Comparison of ENCODE assay signal across 8 cellular contexts in the genomic region with DNA sequence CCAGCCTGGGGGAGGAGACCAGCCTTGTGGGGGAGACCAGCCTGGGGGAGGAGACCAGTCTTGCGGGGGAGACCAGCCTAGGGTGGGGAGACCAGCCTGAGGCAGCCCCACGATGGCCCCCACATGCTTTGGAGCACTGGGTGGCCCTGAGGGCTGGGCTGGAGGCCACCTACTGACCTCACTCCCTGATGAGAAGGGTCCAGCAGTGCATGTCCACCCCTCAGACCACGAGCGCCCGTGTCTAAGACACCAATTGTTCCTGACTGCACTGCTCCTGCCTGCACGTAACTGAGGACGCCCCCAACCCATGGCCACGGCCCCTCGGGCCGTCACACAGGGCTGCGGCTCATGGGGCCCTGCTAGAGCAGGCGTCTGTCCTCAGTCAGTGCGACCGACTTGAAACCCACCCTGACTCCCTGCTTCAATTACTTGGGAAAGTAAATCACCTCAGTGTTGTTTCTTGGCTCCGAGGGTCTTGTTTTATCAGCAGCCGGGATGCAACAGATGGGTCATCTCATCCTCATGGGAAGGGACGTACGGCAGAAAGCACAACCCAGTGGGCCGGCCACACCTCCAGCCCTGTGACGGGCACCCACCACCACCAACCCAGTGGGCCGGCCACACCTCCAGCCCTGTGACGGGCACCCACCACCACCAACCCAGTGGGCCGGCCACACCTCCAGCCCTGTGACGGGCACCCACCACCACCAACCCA. TPM values are rescaled to one million over a fixed set of nuclear protein-coding genes. Genes with fewer than 3 reads are reported as not detected.
A peak's percentile ranks its signal among the peaks of the same experiment; 100 is the strongest.
DNase-seq lines count a peak whose midpoint lies in the region; ATAC-seq and TF ChIP-seq lines count a peak whose summit lies in the region.

A gene (minus strand): TSS at position 550 of the 715 bp plus-strand sequence. CDS start 1,643 bp downstream, outside the sequence.

- peak within 1 kb of the TSS; percentile 25; the same call in 1 of the 2 replicates for H3K4me2 ChIP-seq in HCT116 (ENCODE audit: low read length)

- H3K4me3 Mint-ChIP-seq in Caco-2 (ENCODE audit: unreplicated experiment) (peak within 1 kb of the TSS; percentile 62), nephron (peak within 1 kb of the TSS; percentile 90 to 95 (median 93))
- peak within 1 kb of the TSS; percentile 85 for H3K4me3 Mint-ChIP-seq in activated T-helper 1 cell treated with anti-CD3 and anti-CD28 coated beads, Interleukin-12 subunit alpha, Interleukin-12 subunit beta, Interleukin-2, Interleukin-4 antibody, amounts not matched to agents 30 ng/mL and 10 ng/mL and 1 ng/mL, durations not matched to agents 14 hours and 24 hours and 36 hours

- intact Hi-C loops in Caco-2 (cut with micrococcal nuclease; ENCODE audit: unreplicated experiment) (no loop called here), HCT116 (cut with micrococcal nuclease) (no loop called here)
- intact Hi-C loops in activated T-helper 1 cell treated with anti-CD3 and anti-CD28 coated beads, Interleukin-12 subunit alpha, Interleukin-12 subunit beta, Interleukin-2, Interleukin-4 antibody, amounts not matched to agents 30 ng/mL and 10 ng/mL and 1 ng/mL, durations not matched to agents 14 hours and 24 hours and 36 hours (cut with micrococcal nuclease) = loop anchor here (1.0 kb wide), 4 partner anchors 41 to 211 kb away; a partner anchor contains a TSS

- DNase-seq in Caco-2 (no peak), HCT116 (ENCODE audit: low read depth, low spot score) (no peak), NCI-H748 treated with DMSO at 0.1 percent for 48 hours (lab: John Stamatoyannopoulos, UW) (peak; percentile 19), fibroblast of villous mesenchyme (ENCODE audit: low read depth) (peak; percentile 83)
- no peak for DNase-seq in activated T-helper 1 cell treated with anti-CD3 and anti-CD28 coated beads, Interleukin-12 subunit alpha, Interleukin-12 subunit beta, Interleukin-2, Interleukin-4 antibody, amounts not matched to agents 30 ng/mL and 10 ng/mL and 1 ng/mL, durations not matched to agents 14 hours and 24 hours and 36 hours (ENCODE audit: low spot score)

- no TSS peak for BruUV-seq in Caco-2 (replicated peaks; lab: Mats Ljungman, UMichigan)
- BruUV-seq in HCT116 (replicated peaks; lab: Mats Ljungman, UMichigan) = no TSS peak

- POLR2A ChIA-PET in Caco-2 (lab: Charles Lee) (no interaction called here), HCT116 (lab: Charles Lee) (no interaction called here)

- no peak within 1 kb of the TSS for H3K27ac ChIP-seq in HCT116 (ENCODE audit: low read depth, low read length)
- H3K27ac ChIP-seq in subcutaneous abdominal adipose tissue (ENCODE audit: low read depth, low read length) = no peak within 1 kb of the TSS

- no peaks in the 10 kb centered on the region for H3K9me2 ChIP-seq in HCT116 (ENCODE audit: insufficient read depth)

- H3K27me3 Mint-ChIP-seq in Caco-2 (ENCODE audit: insufficient read depth, unreplicated experiment) (no peaks in the 10 kb centered on the region), nephron (ENCODE audit: low read depth) (no peaks in the 10 kb centered on the region)
- no peaks in the 10 kb centered on the region for H3K27me3 Mint-ChIP-seq in activated T-helper 1 cell treated with anti-CD3 and anti-CD28 coated beads, Interleukin-12 subunit alpha, Interleukin-12 subunit beta, Interleukin-2, Interleukin-4 antibody, amounts not matched to agents 30 ng/mL and 10 ng/mL and 1 ng/mL, durations not matched to agents 14 hours and 24 hours and 36 hours (ENCODE audit: insufficient read depth)

- H3K4me1 ChIP-seq in Caco-2 = peaks cover 7% of the 10 kb centered on the region
- H3K4me1 ChIP-seq in HCT116 (ENCODE audit: control insufficient read depth in 1 of 2, insufficient read depth in 2 of 2, low read length in 2 of 2) = peaks cover 13% of the 10 kb centered on the region in 2 experiments
- peaks cover 0 to 28% (median 24%) of the 10 kb centered on the region in 5 donors for H3K4me1 ChIP-seq in subcutaneous abdominal adipose tissue (ENCODE audit: control insufficient read depth in 5 of 5, insufficient read depth in 5 of 5, low read length in 5 of 5)

- H3K9ac ChIP-seq in HCT116 (ENCODE audit: low read length) (no peak within 1 kb of the TSS), subcutaneous abdominal adipose tissue (ENCODE audit: low read length in 5 of 5) (peak within 1 kb of the TSS in 4 of 5 donors; percentile 53 to 71 (median 64))

- no peaks in the 10 kb centered on the region for H3K79me2 ChIP-seq in HCT116 (ENCODE audit: insufficient read depth, low read length)

- RAD21 ChIA-PET in HCT116 (lab: Charles Lee; ENCODE audit: low non-redundant PET in 1 of 2, low total read pairs in 2 of 2, uncharacterized antibody in 2 of 2, unreplicated experiment in 2 of 2) = no interaction called here

- no peak for ATAC-seq in HCT116
- no peak for ATAC-seq in GM19395 (IDR thresholded peaks at IDR 0.05; ENCODE audit: unreplicated experiment)

- H3K27ac Mint-ChIP-seq in Caco-2 (ENCODE audit: unreplicated experiment) = peak within 1 kb of the TSS; percentile 48
- H3K27ac Mint-ChIP-seq in activated T-helper 1 cell treated with anti-CD3 and anti-CD28 coated beads, Interleukin-12 subunit alpha, Interleukin-12 subunit beta, Interleukin-2, Interleukin-4 antibody, amounts not matched to agents 30 ng/mL and 10 ng/mL and 1 ng/mL, durations not matched to agents 14 hours and 24 hours and 36 hours = peak within 1 kb of the TSS; percentile 71
- H3K27ac Mint-ChIP-seq in nephron = peak within 1 kb of the TSS; percentile 97 to 99 (median 99)

- H3K4me1 Mint-ChIP-seq in Caco-2 (ENCODE audit: low read depth, unreplicated experiment) (peaks cover 18% of the 10 kb centered on the region), nephron (peaks cover 25% of the 10 kb centered on the region)
- no peaks in the 10 kb centered on the region for H3K4me1 Mint-ChIP-seq in activated T-helper 1 cell treated with anti-CD3 and anti-CD28 coated beads, Interleukin-12 subunit alpha, Interleukin-12 subunit beta, Interleukin-2, Interleukin-4 antibody, amounts not matched to agents 30 ng/mL and 10 ng/mL and 1 ng/mL, durations not matched to agents 14 hours and 24 hours and 36 hours (ENCODE audit: low read depth)

- CTCF ChIA-PET in Caco-2 (lab: Charles Lee) = no interaction called here
- CTCF ChIA-PET in HCT116 (lab: Charles Lee) = no interaction called here

- H3K36me3 ChIP-seq in Caco-2 (ENCODE audit: control insufficient read depth, insufficient read depth, low read length) (0 out of 2 replicates have a peak, but pooled peaks cover 1% of the 10 kb centered on the region), HCT116 (ENCODE audit: control insufficient read depth in 1 of 2, insufficient read depth in 2 of 2, low read length in 2 of 2) (no peaks in the 10 kb centered on the region), subcutaneous abdominal adipose tissue (ENCODE audit: control insufficient read depth in 5 of 5, insufficient read depth in 5 of 5, low read length in 5 of 5) (peaks cover 0 to 12% (median 3%) of the 10 kb centered on the region in 5 donors)

- H3K27me3 ChIP-seq in Caco-2 (replicated peaks; ENCODE audit: control insufficient read depth, insufficient read depth, low read length) (no peaks in the 10 kb centered on the region), HCT116 (ENCODE audit: insufficient read depth, low read length) (no peaks in the 10 kb centered on the region), subcutaneous abdominal adipose tissue (ENCODE audit: control insufficient read depth in 5 of 5, insufficient read depth in 4 of 5, low read length in 5 of 5) (peaks cover 0 to 9% (median 8%) of the 10 kb centered on the region in 5 donors)

- no peak for TF ChIP-seq RAD21 in HCT116 (IDR thresholded peaks at IDR 0.05; ENCODE audit: low read depth)

- peak within 1 kb of the TSS; percentile 44 for H3K4me3 ChIP-seq in Caco-2 (ENCODE audit: low read depth, low read length)
- H3K4me3 ChIP-seq in HCT116 (replicated peaks in 1 of 2; ENCODE audit: low read depth in 1 of 2, low read length in 2 of 2) = peak within 1 kb of the TSS; percentile 19 to 24; a peak in 3 of 4 replicates
- H3K4me3 ChIP-seq in fibroblast of villous mesenchyme (ENCODE audit: low read depth, low read length) = peak within 1 kb of the TSS; percentile 81
- peak within 1 kb of the TSS; percentile 68 to 91 (median 75) for H3K4me3 ChIP-seq in subcutaneous abdominal adipose tissue (ENCODE audit: low read depth in 1 of 5, low read length in 5 of 5)

- no peak for TF ChIP-seq CTCF in Caco-2 (IDR thresholded peaks at IDR 0.05; ENCODE audit: insufficient read depth in 1 of 2, low read depth in 1 of 2, low read length in 1 of 2, severe bottlenecking in 1 of 2, unreplicated experiment in 1 of 2)
- TF ChIP-seq CTCF in HCT116 (IDR thresholded peaks at IDR 0.05 in 2 of 3, conservative IDR thresholded peaks at IDR 0.05 in 1 of 3; ENCODE audit: borderline replicate concordance in 1 of 3, insufficient read depth in 1 of 3, low read depth in 2 of 3, low read length in 2 of 3) = no peak
- no peak for TF ChIP-seq CTCF in fibroblast of villous mesenchyme (IDR thresholded peaks at IDR 0.05; ENCODE audit: insufficient read depth, low read depth, low read length)
- no peak for TF ChIP-seq CTCF in nephron (IDR thresholded peaks at IDR 0.05; ENCODE audit: unreplicated experiment in 3 of 3)

- H3K9me3 Mint-ChIP-seq in Caco-2 (ENCODE audit: unreplicated experiment) = no peaks in the 10 kb centered on the region
- no peaks in the 10 kb centered on the region for H3K9me3 Mint-ChIP-seq in activated T-helper 1 cell treated with anti-CD3 and anti-CD28 coated beads, Interleukin-12 subunit alpha, Interleukin-12 subunit beta, Interleukin-2, Interleukin-4 antibody, amounts not matched to agents 30 ng/mL and 10 ng/mL and 1 ng/mL, durations not matched to agents 14 hours and 24 hours and 36 hours
- no peaks in the 10 kb centered on the region for H3K9me3 Mint-ChIP-seq in nephron

- no peaks in the 10 kb centered on the region for H4K20me1 ChIP-seq in HCT116 (ENCODE audit: insufficient read depth)

- no peak for TF ChIP-seq POLR2A in HCT116 (IDR thresholded peaks at IDR 0.05; ENCODE audit: borderline replicate concordance, extremely low read depth, insufficient read depth, insufficient read length)

- H2AFZ ChIP-seq in HCT116 (ENCODE audit: low read depth, low read length, poor library complexity, severe bottlenecking) = no peak within 1 kb of the TSS

- H3K36me3 Mint-ChIP-seq in Caco-2 (ENCODE audit: insufficient read depth, unreplicated experiment) = peaks cover 20% of the 10 kb centered on the region
- peaks cover 3% of the 10 kb centered on the region for H3K36me3 Mint-ChIP-seq in activated T-helper 1 cell treated with anti-CD3 and anti-CD28 coated beads, Interleukin-12 subunit alpha, Interleukin-12 subunit beta, Interleukin-2, Interleukin-4 antibody, amounts not matched to agents 30 ng/mL and 10 ng/mL and 1 ng/mL, durations not matched to agents 14 hours and 24 hours and 36 hours (ENCODE audit: low read depth)
- H3K36me3 Mint-ChIP-seq in nephron (ENCODE audit: low read depth) = peaks cover 18% of the 10 kb centered on the region

- H3K9me3 ChIP-seq in Caco-2 (no peaks in the 10 kb centered on the region), HCT116 (ENCODE audit: control insufficient read depth in 1 of 2, insufficient read depth in 1 of 2, low read depth in 1 of 2, low read length in 2 of 2) (no peaks in the 10 kb centered on the region), subcutaneous abdominal adipose tissue (ENCODE audit: control insufficient read depth in 5 of 5, low read length in 5 of 5) (no peaks in the 10 kb centered on the region)

RNA-seq across cellular contexts. Expression of the gene that starts here (rescaled TPM):
- total RNA-seq in Caco-2 (2022) (3.1 and 4.6 TPM in 2 replicates), HCT116 (2021; ENCODE audit: unreplicated experiment) (1.3 TPM), fibroblast of villous mesenchyme (5.8 and 9.5 TPM in 2 replicates)
- 1.9 and 3.2 TPM in 2 replicates for polyA plus RNA-seq in HCT116 (2012)
- total RNA-seq in activated T-helper 1 cell treated with anti-CD3 and anti-CD28 coated beads, Interleukin-12 subunit alpha, Interleukin-12 subunit beta, Interleukin-2, Interleukin-4 antibody, amounts not matched to agents 30 ng/mL and 10 ng/mL and 1 ng/mL, durations not matched to agents 14 hours and 24 hours and 36 hours = 12.1 and 12.8 TPM in 2 replicates

Comparison
In these comparisons a context has a peak if more than half of its experiments do, and no peak if none do; other contexts are left out.
1. DNase-seq: peak in NCI-H748 treated with DMSO at 0.1 percent for 48 hours (single experiment) and fibroblast of villous mesenchyme (single experiment); none in Caco-2 (0 of 2), HCT116 (single experiment) and activated T-helper 1 cell treated with anti-CD3 and anti-CD28 coated beads, Interleukin-12 subunit alpha, Interleukin-12 subunit beta, Interleukin-2, Interleukin-4 antibody, amounts not matched to agents 30 ng/mL and 10 ng/mL and 1 ng/mL, durations not matched to agents 14 hours and 24 hours and 36 hours (single experiment).
2. H3K4me3 ChIP-seq: peak in every context shown above with its lines; median percentile 81 in fibroblast of villous mesenchyme; 75 in subcutaneous abdominal adipose tissue; 44 in Caco-2; 22 in HCT116.
3. H3K27ac Mint-ChIP-seq: peak in every context shown above with its lines; median percentile 99 in nephron; 71 in activated T-helper 1 cell treated with anti-CD3 and anti-CD28 coated beads, Interleukin-12 subunit alpha, Interleukin-12 subunit beta, Interleukin-2, Interleukin-4 antibody, amounts not matched to agents 30 ng/mL and 10 ng/mL and 1 ng/mL, durations not matched to agents 14 hours and 24 hours and 36 hours; 48 in Caco-2.
4. Peak in every context shown above with its lines, with median percentiles within 50 percentile points of each other: H3K4me3 Mint-ChIP-seq.